8 cellular contexts compared by ENCODE assay signal in genomic region chr17:1110844-1111598, GRCh38.
A peak's percentile ranks its signal among the peaks of the same experiment; 100 is the strongest.
DNase-seq lines count a peak whose midpoint lies in the region; ATAC-seq and TF ChIP-seq lines count a peak whose summit lies in the region.

No MANE protein-coding gene starts in this region.

- H3K4me1 ChIP-seq in mucosa of descending colon (ENCODE audit: low read depth) (peaks cover 78% of the 10 kb centered on the region), urinary bladder (ENCODE audit: insufficient read depth) (peaks cover 5% of the 10 kb centered on the region)

- H3K36me3 ChIP-seq in mucosa of descending colon (ENCODE audit: low read depth) (no peaks in the 10 kb centered on the region), urinary bladder (ENCODE audit: insufficient read depth) (no peaks in the 10 kb centered on the region)

- H3K27ac ChIP-seq in RWPE1 (peak overlapping the region; percentile 97), dorsolateral prefrontal cortex (peak overlapping the region in 58 of 59 donors; percentile 43 to 94 (median 83)), urinary bladder (ENCODE audit: low read depth) (peak overlapping the region; percentile 34)

- no peaks in the 10 kb centered on the region for H3K9me3 ChIP-seq in mucosa of descending colon

- peaks cover 0 to 31% (median 0%) of the 10 kb centered on the region in 45 donors for H3K27me3 ChIP-seq in dorsolateral prefrontal cortex

- ATAC-seq in mucosa of descending colon: peak; percentile 6

- CTCF ChIA-PET in RWPE1 (lab: Yijun Ruan, JAX): interaction anchor here (0.5 to 1.4 kb wide), 5 partner anchors 11 to 127 kb away, joined by 3 to 7 read pairs (median 3); no protein-coding TSS in a partner anchor

- POLR2A ChIA-PET in RWPE1 (lab: Yijun Ruan, JAX; ENCODE audit: low non-redundant PET): interaction anchor here (0.7 kb wide), 1 partner anchor 36 kb away, joined by 3 read pairs; no protein-coding TSS in a partner anchor

- H3K4me3 ChIP-seq in dorsolateral prefrontal cortex (peak overlapping the region in 6 of 59 donors; percentile 10 to 70 (median 42)), mucosa of descending colon (no peak overlapping the region), urinary bladder (ENCODE audit: low read depth, low read length) (no peak overlapping the region)

- peak; percentile 20 for DNase-seq in stimulated activated CD4-positive, alpha-beta T cell treated with anti-CD3 and anti-CD28 coated beads, Interleukin-15, amount 100 ng/mL, for 24 hours
- DNase-seq in stimulated activated CD4-positive, alpha-beta T cell treated with anti-CD3 and anti-CD28 coated beads, Interleukin-1b, Interleukin-23, amount 100 ng/mL, for 48 hours: no peak
- DNase-seq in RWPE1 (ENCODE audit: low spot score) (peak; percentile 71), dorsolateral prefrontal cortex (peak in 4 of 10 donors; percentile 51 to 79 (median 65)), mucosa of descending colon (peak; percentile 75 to 82 (median 79)), COR-L47 (lab: John Stamatoyannopoulos, UW) (no peak), RPMI8226 (no peak)

- TF ChIP-seq CTCF in RWPE1 (conservative IDR thresholded peaks at IDR 0.05; ENCODE audit: low read depth) (no peak), dorsolateral prefrontal cortex (IDR thresholded peaks at IDR 0.05 in 54 of 56, conservative IDR thresholded peaks at IDR 0.05 in 2 of 56; ENCODE audit: low read depth in 1 of 56, partially characterized antibody in 56 of 56) (peak in 1 of 56 donors; percentile 4), mucosa of descending colon (IDR thresholded peaks at IDR 0.05) (no peak)

- WGBS in urinary bladder: 59% methylated on average over 19 of the region's 19 CpGs

- intact Hi-C loops in dorsolateral prefrontal cortex (cut with DNase I): no loop called here
- intact Hi-C loops in mucosa of descending colon (cut with DNase I, micrococcal nuclease): no loop called here

Comparison
In these comparisons a context has a peak if more than half of its experiments do, and no peak if none do; other contexts are left out.
1. DNase-seq: peak in stimulated activated CD4-positive, alpha-beta T cell treated with anti-CD3 and anti-CD28 coated beads, Interleukin-15, amount 100 ng/mL, for 24 hours (single experiment), RWPE1 (single experiment) and mucosa of descending colon (3 of 3); none in stimulated activated CD4-positive, alpha-beta T cell treated with anti-CD3 and anti-CD28 coated beads, Interleukin-1b, Interleukin-23, amount 100 ng/mL, for 48 hours (single experiment), COR-L47 (single experiment) and RPMI8226 (single experiment).
2. H3K27ac ChIP-seq: peak in every context shown above with its lines; median percentile 97 in RWPE1; 83 in dorsolateral prefrontal cortex; 34 in urinary bladder.